In genomic region chr14:26598081-26598671, GRCh38 we compare ENCODE assay signal across 7 cellular contexts. TPM values are rescaled to one million over a fixed set of nuclear protein-coding genes. Genes with fewer than 3 reads are reported as not detected.
DNase-seq lines count a peak whose midpoint lies in the region; ATAC-seq and TF ChIP-seq lines count a peak whose summit lies in the region.

No MANE protein-coding gene starts in this region.

- H3K36me3 Mint-ChIP-seq in activated B cell treated with CpG ODN at 0.5 μM for 24 hours (ENCODE audit: low read depth), result no peaks in the 10 kb centered on the region

- H3F3A ChIP-seq in GM23248 (ENCODE audit: insufficient read depth), result no peaks in the 10 kb centered on the region

- WGBS in GM23248 (ENCODE audit: low coverage in 1 of 2, low lambda C conversion rate in 2 of 2, missing lambda C conversion rate in 2 of 2), 2 experiments, result 1 to 3% methylated on average over 10 to 54 of the region's 54 CpGs
- under 1% methylated on average over 54 of the region's 54 CpGs for WGBS in urinary bladder

- H3K4me1 ChIP-seq in GM23248 (ENCODE audit: insufficient read depth) (no peaks in the 10 kb centered on the region; the same call in 1 of the 2 replicates), mucosa of rectum (ENCODE audit: control insufficient read depth in 2 of 2, insufficient read depth in 2 of 2, low read length in 2 of 2) (peaks cover 0 to 4% of the 10 kb centered on the region in 2 donors), urinary bladder (ENCODE audit: insufficient read depth) (no peaks in the 10 kb centered on the region)

- DNase-seq in GM23248 (peak; percentile 82), NCI-H1694 treated with DMSO at 0.1 percent for 48 hours (lab: John Stamatoyannopoulos, UW) (peak; percentile 91), activated B cell treated with CpG ODN at 0.5 μM for 24 hours (no peak), fibroblast of peridontal ligament (ENCODE audit: extremely low read depth) (peak; percentile 94), NOMO-1 (lab: John Stamatoyannopoulos, UW; ENCODE audit: unreplicated experiment in 2 of 2) (no peak)

- H3K9ac ChIP-seq in GM23248 (peak overlapping the region; percentile 72), mucosa of rectum (ENCODE audit: low read depth in 1 of 2, low read length in 2 of 2) (peak overlapping the region; percentile 58 to 72)

- H4K20me1 ChIP-seq in GM23248 (ENCODE audit: insufficient read depth), result no peaks in the 10 kb centered on the region

- ATAC-seq in activated B cell treated with CpG ODN at 0.5 μM for 24 hours (ENCODE audit: low read depth), result no peak

- H3K36me3 ChIP-seq in GM23248 (ENCODE audit: low read depth) (no peaks in the 10 kb centered on the region), mucosa of rectum (ENCODE audit: control insufficient read depth in 2 of 2, insufficient read depth in 2 of 2, low read length in 2 of 2) (no peaks in the 10 kb centered on the region), urinary bladder (ENCODE audit: insufficient read depth) (no peaks in the 10 kb centered on the region)

- in situ Hi-C loops in GM23248 (cut with MboI), result no loop called here

- no peaks in the 10 kb centered on the region for H3K9me3 Mint-ChIP-seq in activated B cell treated with CpG ODN at 0.5 μM for 24 hours

- peaks cover 12% of the 10 kb centered on the region for H3K4me1 Mint-ChIP-seq in activated B cell treated with CpG ODN at 0.5 μM for 24 hours

- intact Hi-C loops in activated B cell treated with CpG ODN at 0.5 μM for 24 hours (cut with micrococcal nuclease), result no loop called here

- H3K27me3 ChIP-seq in GM23248 (replicated peaks; ENCODE audit: insufficient read depth) (no peaks in the 10 kb centered on the region), mucosa of rectum (ENCODE audit: control insufficient read depth in 2 of 2, insufficient read depth in 2 of 2, low read length in 2 of 2) (no peaks in the 10 kb centered on the region)

- no peaks in the 10 kb centered on the region for H3K79me2 ChIP-seq in GM23248 (ENCODE audit: insufficient read depth)

- peak overlapping the region; percentile 92 for H3K4me2 ChIP-seq in GM23248 (ENCODE audit: unreplicated experiment)

- peak overlapping the region; percentile 98 for H2AFZ ChIP-seq in GM23248

- H3K27ac Mint-ChIP-seq in activated B cell treated with CpG ODN at 0.5 μM for 24 hours, result no peak overlapping the region

- POLR2A ChIA-PET in activated B cell treated with CpG ODN at 0.5 μM for 24 hours (lab: Charles Lee), result no interaction called here

- peak overlapping the region; percentile 82 for H3K4me3 ChIP-seq in GM23248
- H3K4me3 ChIP-seq in mucosa of rectum (ENCODE audit: low read length in 2 of 2), result peak overlapping the region; percentile 78 to 83
- H3K4me3 ChIP-seq in urinary bladder (ENCODE audit: low read depth, low read length), result peak overlapping the region; percentile 77

- no peak for TF ChIP-seq CTCF in activated B cell treated with CpG ODN at 0.5 μM for 24 hours (IDR thresholded peaks at IDR 0.05)

- peak overlapping the region; percentile 24 for H3K4me3 Mint-ChIP-seq in activated B cell treated with CpG ODN at 0.5 μM for 24 hours

- CTCF ChIA-PET in activated B cell treated with CpG ODN at 0.5 μM for 24 hours (lab: Charles Lee), result no interaction called here

- H3K9me3 ChIP-seq in GM23248 (ENCODE audit: low read depth) (no peaks in the 10 kb centered on the region), mucosa of rectum (ENCODE audit: control insufficient read depth in 2 of 2, low read length in 2 of 2) (no peaks in the 10 kb centered on the region)

- H3K27me3 Mint-ChIP-seq in activated B cell treated with CpG ODN at 0.5 μM for 24 hours, result peaks cover 32% of the 10 kb centered on the region

- H3K9me2 ChIP-seq in GM23248 (ENCODE audit: insufficient read depth), result no peaks in the 10 kb centered on the region

- H3K27ac ChIP-seq in GM23248, result no peak overlapping the region
- peak overlapping the region; percentile 67 to 79 for H3K27ac ChIP-seq in mucosa of rectum (ENCODE audit: low read depth in 2 of 2, low read length in 2 of 2)
- H3K27ac ChIP-seq in urinary bladder (ENCODE audit: low read depth), result no peak overlapping the region

RNA-seq across cellular contexts. Expression of gene NOVA1, which starts 0.3 kb away (rescaled TPM):
- total RNA-seq in GM23248 (2014; rRNA removed; shearing (Covaris generic)), result under 0.01 and 0.32 TPM in 2 replicates
- 0.98 and 1.6 TPM in 2 replicates for polyA plus RNA-seq in GM23248 (2016; fragmentation: Nextera tagmentation; extraction: Ambion mirVana)
- not detected in 2 replicates for total RNA-seq in activated B cell treated with CpG ODN at 0.5 μM for 24 hours
- total RNA-seq in urinary bladder, result 31.6 TPM
- 6.6 TPM for polyA plus RNA-seq in urinary bladder

Comparison
In these comparisons a context has a peak if more than half of its experiments do, and no peak if none do; other contexts are left out.
1. DNase-seq: peak in GM23248 (single experiment), NCI-H1694 treated with DMSO at 0.1 percent for 48 hours (single experiment) and fibroblast of peridontal ligament (single experiment); none in activated B cell treated with CpG ODN at 0.5 μM for 24 hours (single experiment) and NOMO-1 (0 of 2).
2. H3K27ac ChIP-seq: peak in mucosa of rectum (2 of 2); none in GM23248 (single experiment) and urinary bladder (single experiment).
3. RNA of gene NOVA1, which starts 0.3 kb away (total RNA-seq): 31.6 TPM in urinary bladder (single experiment); under 0.01 to 0.32 TPM in GM23248 and not detected in activated B cell treated with CpG ODN at 0.5 μM for 24 hours; every median in the first group is over 10 times any median in the second.
4. Peak in every context shown above with its lines, with median percentiles within 50 percentile points of each other: H3K4me3 ChIP-seq.